ENCODE assay signal across 1 cellular context in the genomic region with DNA sequence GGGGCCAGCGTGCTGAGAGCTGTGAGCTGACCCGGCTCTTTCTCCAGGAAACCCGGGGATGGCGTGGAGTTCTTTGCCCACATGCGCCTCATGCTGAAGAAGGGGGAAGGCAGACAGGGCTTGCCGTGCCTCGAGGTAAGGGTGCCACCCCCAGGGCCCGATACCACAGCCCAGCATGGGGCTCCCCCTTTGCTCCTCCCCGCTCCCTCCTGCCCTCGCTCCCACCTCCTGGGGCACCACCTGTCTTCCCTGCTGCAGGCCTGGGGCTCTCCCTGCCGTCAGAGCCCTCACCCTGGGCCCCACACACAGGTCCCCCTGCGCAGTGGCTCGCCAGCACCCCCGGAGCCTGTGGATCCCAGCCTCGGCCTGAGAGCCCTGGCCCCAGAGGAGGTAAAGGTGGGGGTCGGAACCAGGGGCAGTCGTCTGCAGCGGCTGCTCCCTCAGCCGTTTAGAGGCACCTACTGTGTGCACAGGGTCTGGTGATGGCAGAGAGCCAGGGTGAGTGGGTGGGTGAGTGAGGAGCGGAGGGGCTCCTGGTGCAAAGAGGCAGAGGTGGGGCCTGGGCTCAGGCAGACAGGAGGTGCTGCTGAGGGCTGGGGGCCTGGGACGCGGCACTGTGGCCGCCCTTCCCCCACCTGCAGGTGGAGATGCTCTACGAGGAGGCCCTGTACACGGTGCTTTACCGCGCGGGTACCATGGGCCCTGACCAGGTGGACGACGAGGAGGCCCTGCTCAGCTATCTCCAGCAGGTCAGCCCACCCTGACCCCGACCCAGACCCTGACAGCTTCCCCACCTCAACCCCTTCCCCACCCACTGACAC.
TF ChIP-seq lines count a peak whose summit lies in the region.

No MANE protein-coding gene starts in this region.

TF ChIP-seq in K562, 482 proteins besides CTCF, POLR2A, EP300 and RAD21:
- TF ChIP-seq ZBTB17 (CRISPR knock-in tag; IDR thresholded peaks at IDR 0.05) (no peak), NFIC (IDR thresholded peaks at IDR 0.05) (0 out of 2 replicates have a peak, but pooled peaks have one; percentile 13), GATAD2A (IDR thresholded peaks at IDR 0.05) (no peak), PRPF4 (IDR thresholded peaks at IDR 0.05; ENCODE audit: insufficient read depth, low read depth, low read length, poor library complexity, severe bottlenecking) (no peak), ZKSCAN1 (IDR thresholded peaks at IDR 0.05; ENCODE audit: low read depth, low read length) (peak; percentile 78), HSF4 (CRISPR knock-in tag; IDR thresholded peaks at IDR 0.05; ENCODE audit: borderline replicate concordance) (no peak)
